In genomic region chr19:11756965-11757364, GRCh38 we compare ENCODE assay signal across 37 cellular contexts. TPM values are rescaled to one million over a fixed set of nuclear protein-coding genes. Genes with fewer than 3 reads are reported as not detected.
"Had no signal": no experiment of that assay in that cellular context is flagged by ENCODE, and none has a peak within 500 bp of the region (broad histone marks: within the 10 kb centered on the region; RNA-seq: fewer than 3 reads in every experiment).

No MANE protein-coding gene starts in this region.

- H3K36me3 ChIP-seq: MG63 had no signal

- H3K27me3 ChIP-seq: MG63 had no signal

- H3K4me3 ChIP-seq: MG63 had no signal

- DNase-seq: Karpas-422, Kasumi-1, MG63, MM.1S, MV-4-11, NCI-H1048, NCI-H1092, NCI-H1092 treated with DMSO at 0.1 percent for 48 hours, NCI-H1105, NCI-H1105 treated with DMSO at 0.1 percent for 48 hours, NCI-H1417, NCI-H1417 treated with DMSO at 0.1 percent for 48 hours, NCI-H1436, NCI-H1436 treated with DMSO at 0.1 percent for 48 hours, NCI-H146, NCI-H1694, NCI-H1694 treated with DMSO at 0.1 percent for 48 hours, NCI-H187, NCI-H187 treated with DMSO at 0.1 percent for 48 hours, NCI-H1930, NCI-H2029, NCI-H2029 treated with DMSO at 0.1 percent for 48 hours, NCI-H2081, NCI-H2081 treated with DMSO at 0.1 percent for 48 hours, NCI-H2107, NCI-H2171, NCI-H2171 treated with DMSO at 0.1 percent for 48 hours, NCI-H2227 treated with DMSO at 0.1 percent for 48 hours, NCI-H226, NCI-H345, NCI-H446, NCI-H446 treated with DMSO at 0.1 percent for 48 hours, NCI-H510A, NCI-H510A treated with DMSO at 0.1 percent for 48 hours, NCI-H524 had no signal

RNA-seq across cellular contexts. Expression of gene ZNF441, which starts 9.8 kb away (rescaled TPM):
- total RNA-seq: NCI-H460 had no signal

RNA-seq across cellular contexts. Expression of gene ZNF491, which starts 41.4 kb away (rescaled TPM):
- total RNA-seq: MCF 10A, NCI-H460 had no signal
